In genomic region chr1:54795841-54796468, GRCh38 we compare ENCODE assay signal across 22 cellular contexts. TPM values are rescaled to one million over a fixed set of nuclear protein-coding genes. Genes with fewer than 3 reads are reported as not detected.
DNase-seq lines count a peak whose midpoint lies in the region; ATAC-seq, FAIRE-seq and TF ChIP-seq lines count a peak whose summit lies in the region.
"Had no signal": no experiment of that assay in that cellular context is flagged by ENCODE, and none has a peak within 500 bp of the region (broad histone marks: within the 10 kb centered on the region; RNA-seq: fewer than 3 reads in every experiment).

No MANE protein-coding gene starts in this region.

- TF ChIP-seq CTCF in Caco-2 (IDR thresholded peaks at IDR 0.05; ENCODE audit: insufficient read depth in 1 of 2, low read depth in 1 of 2, low read length in 1 of 2, severe bottlenecking in 1 of 2, unreplicated experiment in 1 of 2) (no peak), Peyer's patch (IDR thresholded peaks at IDR 0.05) (no peak), kidney (IDR thresholded peaks at IDR 0.05; ENCODE audit: borderline replicate concordance, extremely low read depth, insufficient read depth) (no peak)

- H3K27ac ChIP-seq in Peyer's patch (peak overlapping the region in 3 of 4 donors; percentile 75 to 93 (median 92)), kidney (ENCODE audit: low read depth in 2 of 2, low read length in 2 of 2) (no peak overlapping the region)
- H3K27ac ChIP-seq: coronary artery, thoracic aorta had no signal

- CTCF ChIA-PET in Caco-2 (lab: Charles Lee), result interaction anchor here (1.2 kb wide), 1 partner anchor 297 kb away, joined by 3 read pairs; no protein-coding TSS in a partner anchor

- H3K36me3 Mint-ChIP-seq in Caco-2 (ENCODE audit: insufficient read depth, unreplicated experiment), result peaks cover 14% of the 10 kb centered on the region

- no peaks in the 10 kb centered on the region; the same call in 1 of the 2 replicates for H3K9me3 ChIP-seq in Caco-2
- H3K9me3 ChIP-seq in Peyer's patch, result peaks cover 0 to 3% (median 0%) of the 10 kb centered on the region in 4 donors
- H3K9me3 ChIP-seq in kidney (ENCODE audit: control insufficient read depth in 1 of 2, low read length in 2 of 2), result peaks cover 0 to 7% of the 10 kb centered on the region in 2 donors

- no peak for FAIRE-seq in kidney (lab: Jason Lieb, UNC)
- FAIRE-seq: astrocyte, GM19239, H54 had no signal

- intact Hi-C loops in Caco-2 (cut with micrococcal nuclease; ENCODE audit: unreplicated experiment), result no loop called here
- intact Hi-C loops in kidney (cut with DNase I), result no loop called here
- intact Hi-C loops in posterior vena cava (cut with DNase I), result no loop called here

- no peak overlapping the region for H3K9ac ChIP-seq in kidney (ENCODE audit: low read length in 2 of 2)

- H3K4me1 ChIP-seq in Caco-2 (peaks cover 26% of the 10 kb centered on the region), Peyer's patch (peaks cover 0 to 57% (median 12%) of the 10 kb centered on the region in 4 donors), kidney (ENCODE audit: control insufficient read depth in 1 of 2, insufficient read depth in 1 of 2, low read depth in 1 of 2, low read length in 2 of 2) (peaks cover 17 to 19% of the 10 kb centered on the region in 2 donors)

- H3K9me3 Mint-ChIP-seq in Caco-2 (ENCODE audit: unreplicated experiment), result no peaks in the 10 kb centered on the region
- H3K9me3 Mint-ChIP-seq: memory B cell had no signal

- H3K4me1 Mint-ChIP-seq in Caco-2 (ENCODE audit: low read depth, unreplicated experiment), result peaks cover 37% of the 10 kb centered on the region

- H3K27me3 Mint-ChIP-seq in Caco-2 (ENCODE audit: insufficient read depth, unreplicated experiment), result no peaks in the 10 kb centered on the region
- H3K27me3 Mint-ChIP-seq: memory B cell had no signal

- peak overlapping the region; percentile 53 for H3K4me3 Mint-ChIP-seq in Caco-2 (ENCODE audit: unreplicated experiment)
- H3K4me3 Mint-ChIP-seq: memory B cell had no signal

- peak overlapping the region; percentile 90 for H3K27ac Mint-ChIP-seq in Caco-2 (ENCODE audit: unreplicated experiment)
- H3K27ac Mint-ChIP-seq: memory B cell had no signal

- POLR2A ChIA-PET in Caco-2 (lab: Charles Lee), result no interaction called here

- no peak overlapping the region for H3K4me3 ChIP-seq in Caco-2 (ENCODE audit: low read depth, low read length)
- H3K4me3 ChIP-seq in Peyer's patch, result peak overlapping the region in 1 of 4 donors; percentile 5
- no peak overlapping the region for H3K4me3 ChIP-seq in kidney (ENCODE audit: low read length in 2 of 2)
- H3K4me3 ChIP-seq: coronary artery, thoracic aorta had no signal

- H3K27me3 ChIP-seq in Caco-2 (replicated peaks; ENCODE audit: control insufficient read depth, insufficient read depth, low read length) (no peaks in the 10 kb centered on the region), Peyer's patch (no peaks in the 10 kb centered on the region)

- H3K36me3 ChIP-seq in Caco-2 (ENCODE audit: control insufficient read depth, insufficient read depth, low read length) (no peaks in the 10 kb centered on the region), Peyer's patch (peaks cover 0 to 8% (median 0%) of the 10 kb centered on the region in 3 donors), kidney (ENCODE audit: control insufficient read depth in 1 of 2, insufficient read depth in 2 of 2, low read length in 2 of 2) (no peaks in the 10 kb centered on the region)
- H3K36me3 ChIP-seq: thoracic aorta had no signal

- DNase-seq in Caco-2 (peak; percentile 44 to 68), Peyer's patch (peak in 2 of 3 donors; percentile 74 to 88), kidney (peak; percentile 81), posterior vena cava (ENCODE audit: low spot score) (peak; percentile 41), cerebellar nuclear complex (lab: John Stamatoyannopoulos, UW) (no peak)
- DNase-seq: activated CD8-positive, alpha-beta memory T cell treated with anti-CD3 and anti-CD28 coated beads, Interleukin-2, amount 50 U/mL, for 48 hours; activated naive CD4-positive, alpha-beta T cell treated with Interleukin-2 at 50 U/mL for 16 hours; hippocampal formation; NCI-H1417 treated with DMSO at 0.1 percent for 48 hours; NCI-H526 treated with DMSO at 0.1 percent for 48 hours; OCI-M1; stimulated activated CD4-positive, alpha-beta T cell treated with anti-CD3 and anti-CD28 coated beads, Interleukin-12 subunit alpha, Interleukin-12 subunit beta, amount 100 ng/mL, for 4 hours; T-helper 1 cell had no signal

- TF ChIP-seq POLR2A in Peyer's patch (IDR thresholded peaks at IDR 0.05), result no peak

- no peak for ATAC-seq in activated CD4-positive, CD25-positive, alpha-beta regulatory T cell treated with anti-CD3 and anti-CD28 coated beads, Interleukin-2, amount 50 U/mL, for 24 hours
- no peak for ATAC-seq in HG02759 (IDR thresholded peaks at IDR 0.05; ENCODE audit: unreplicated experiment)

- BruUV-seq in Caco-2 (replicated peaks; lab: Mats Ljungman, UMichigan), result no TSS peak

RNA-seq across cellular contexts. Expression of gene TTC22, which starts 5.2 kb away (rescaled TPM):
- total RNA-seq in Caco-2 (2022) (8.8 and 9.9 TPM in 2 replicates), Peyer's patch (100 to 1,000 TPM in 2 of 4 donors, 10 to 100 TPM in 2; 15.7 to 136 (median 102) TPM), kidney (16.5 TPM), posterior vena cava (under 1 TPM in 1 of 2 donors, not detected in 1; 0.05 TPM)
- 9.6 TPM for polyA plus RNA-seq in kidney (ENCODE audit: insufficient read depth, low read depth, low replicate concordance)
- total RNA-seq: astrocyte had no signal
- polyA plus RNA-seq: neural cell had no signal

RNA-seq across cellular contexts. Expression of gene PARS2, which starts 31.6 kb away (rescaled TPM):
- 5.8 and 6.5 TPM in 2 replicates for total RNA-seq in Caco-2 (2022)
- 10 to 100 TPM in 1 of 4 donors, 1 to 10 TPM in 3; 1.7 to 10.0 (median 5.8) TPM for total RNA-seq in Peyer's patch
- 7.1 TPM for total RNA-seq in kidney
- 7.2 TPM for polyA plus RNA-seq in kidney (ENCODE audit: insufficient read depth, low read depth, low replicate concordance)
- total RNA-seq in posterior vena cava, result 1 to 10 TPM; 2.3 to 2.8 TPM

Comparison
In these comparisons a context has a peak if more than half of its experiments do, and no peak if none do; other contexts are left out.
1. DNase-seq: peak in Caco-2 (2 of 2), Peyer's patch (2 of 3), kidney (single experiment) and posterior vena cava (single experiment); none in cerebellar nuclear complex (0 of 2).
2. H3K27ac ChIP-seq: peak in Peyer's patch (3 of 4); none in kidney (0 of 2).